In the genomic region with DNA sequence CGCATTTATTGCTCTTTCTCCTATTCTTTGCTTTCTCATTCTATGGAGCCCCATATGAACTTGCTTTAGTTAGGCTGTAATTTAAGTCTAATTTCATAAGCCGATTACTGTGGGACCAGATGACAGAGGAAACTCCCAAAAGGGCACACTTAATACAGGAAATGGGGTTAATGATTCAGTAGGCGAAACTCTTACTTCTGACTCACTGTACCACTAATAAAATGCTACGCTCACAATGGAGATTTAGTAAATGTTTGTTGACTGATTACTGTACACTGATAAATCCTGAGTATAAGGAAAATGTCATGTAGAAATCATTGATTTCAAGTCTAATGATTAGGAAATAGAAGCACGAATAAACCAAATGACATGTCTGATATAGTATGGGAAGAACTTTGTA, we compare ENCODE assay signal across 8 cellular contexts.
DNase-seq lines count a peak whose midpoint lies in the region; ATAC-seq and TF ChIP-seq lines count a peak whose summit lies in the region.

No MANE protein-coding gene starts in this region.

- no peaks in the 10 kb centered on the region for H3K4me1 ChIP-seq in fibroblast of lung (ENCODE audit: control insufficient read depth, extremely low read depth, insufficient read depth, low read length)

- no peaks in the 10 kb centered on the region for H3K36me3 Mint-ChIP-seq in chondrocyte (ENCODE audit: low read depth)

- no peaks in the 10 kb centered on the region for H3K27me3 ChIP-seq in fibroblast of lung (ENCODE audit: control insufficient read depth, insufficient read depth, low read length)

- no peaks in the 10 kb centered on the region for H4K20me1 ChIP-seq in fibroblast of lung (ENCODE audit: control insufficient read depth, extremely low read depth, insufficient read depth, low read length)

- no peaks in the 10 kb centered on the region for H3K9me3 ChIP-seq in fibroblast of lung (ENCODE audit: control insufficient read depth, insufficient read depth, low read depth, low read length)

- peaks cover 3% of the 10 kb centered on the region for H3K9me3 Mint-ChIP-seq in chondrocyte (ENCODE audit: low read depth)

- H3K4me1 Mint-ChIP-seq in chondrocyte (ENCODE audit: low read depth): peaks cover 38% of the 10 kb centered on the region

- no peak overlapping the region for H3K4me3 Mint-ChIP-seq in chondrocyte (ENCODE audit: unreplicated experiment)

- H2AFZ ChIP-seq in fibroblast of lung (ENCODE audit: low read length): no peak overlapping the region

- no peaks in the 10 kb centered on the region for H3K27me3 Mint-ChIP-seq in chondrocyte (ENCODE audit: low read depth)

- no peak overlapping the region for H3K9ac ChIP-seq in fibroblast of lung (ENCODE audit: insufficient read depth, low read length)

- DNase-seq in Caki2 (ENCODE audit: low read depth): peak; percentile 50
- peak; percentile 67 to 82 for DNase-seq in fibroblast of lung (ENCODE audit: low read depth in 2 of 2)
- no peak for DNase-seq in activated gamma-delta T cell (lab: John Stamatoyannopoulos, UW)
- DNase-seq in chondrocyte (ENCODE audit: low spot score): no peak
- no peak for DNase-seq in NCI-H526 treated with DMSO at 0.1 percent for 48 hours (lab: John Stamatoyannopoulos, UW)
- no peak for DNase-seq in retina

- no peak overlapping the region for H3K27ac Mint-ChIP-seq in chondrocyte (ENCODE audit: unreplicated experiment)

- no peak overlapping the region for H3K4me2 ChIP-seq in fibroblast of lung (ENCODE audit: extremely low read depth, insufficient read depth, low read length)

- no peaks in the 10 kb centered on the region for H3K79me2 ChIP-seq in fibroblast of lung (ENCODE audit: control insufficient read depth, insufficient read depth, low read length)

- no peak overlapping the region for H3K4me3 ChIP-seq in fibroblast of lung (replicated peaks in 1 of 4; ENCODE audit: control extremely low read depth in 1 of 4, insufficient read depth in 1 of 4, low read depth in 3 of 4, low read length in 4 of 4)

- ATAC-seq in GM21423 (IDR thresholded peaks at IDR 0.05; ENCODE audit: unreplicated experiment) (peak; percentile 100), HG03521 (IDR thresholded peaks at IDR 0.05; ENCODE audit: unreplicated experiment) (peak; percentile 92)

- no peaks in the 10 kb centered on the region for H3K36me3 ChIP-seq in fibroblast of lung (ENCODE audit: control insufficient read depth, insufficient read depth, low read length)

- TF ChIP-seq CTCF in fibroblast of lung (conservative IDR thresholded peaks at IDR 0.05 in 1 of 2, IDR thresholded peaks at IDR 0.05 in 1 of 2; ENCODE audit: low read depth in 1 of 2, low read length in 2 of 2) (no peak), chondrocyte (IDR thresholded peaks at IDR 0.05) (no peak)

- in situ Hi-C loops in Caki2 (cut with HindIII; ENCODE audit: low pct_unique_long_range_greater_than_20kb, low sequenced_read_pairs): no loop called here

- H3K27ac ChIP-seq in fibroblast of lung (ENCODE audit: insufficient read depth, low read length): no peak overlapping the region

Comparison
In these comparisons a context has a peak if more than half of its experiments do, and no peak if none do; other contexts are left out.
1. DNase-seq: peak in Caki2 (single experiment) and fibroblast of lung (2 of 2); none in activated gamma-delta T cell (single experiment), chondrocyte (single experiment), NCI-H526 treated with DMSO at 0.1 percent for 48 hours (single experiment) and retina (single experiment).